In the genomic region with DNA sequence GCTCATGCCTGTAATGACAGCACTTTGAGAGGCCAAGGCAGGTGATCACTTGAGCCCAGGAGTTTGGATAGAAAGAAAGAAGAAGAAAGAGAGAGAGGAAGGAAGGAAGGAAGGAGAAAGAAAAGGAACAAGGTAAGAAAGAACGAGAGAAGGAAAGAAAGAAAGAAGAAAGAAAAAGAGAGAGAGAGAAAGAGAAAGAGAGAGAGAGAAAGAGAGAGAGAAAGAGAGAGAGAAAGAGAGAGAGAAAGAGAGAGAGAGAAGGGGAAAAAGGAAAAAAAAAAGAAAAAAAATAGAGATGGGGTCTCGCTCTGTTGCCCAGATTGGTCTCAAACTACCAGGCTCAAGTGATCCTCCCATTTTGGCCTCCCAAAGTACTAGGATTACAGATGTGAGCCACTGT, we compare ENCODE assay signal across 8 cellular contexts.
"Had no signal": no experiment of that assay in that cellular context is flagged by ENCODE, and none has a peak within 500 bp of the region (broad histone marks: within the 10 kb centered on the region; RNA-seq: fewer than 3 reads in every experiment).

No MANE protein-coding gene starts in this region.

- DNase-seq: GDM1, GF-D8 had no signal

- ATAC-seq: GM12878 had no signal

- H3K4me3 ChIP-seq: GM12878 had no signal

- FAIRE-seq: G401.6, GM12878, GM12891, GM12892, GM18507, GM19239 had no signal
